Comparison of ENCODE assay signal across 26 cellular contexts in genomic region chr18:45463433-45463832, GRCh38.
DNase-seq lines count a peak whose midpoint lies in the region; ATAC-seq, FAIRE-seq and TF ChIP-seq lines count a peak whose summit lies in the region.
"Had no signal": no experiment of that assay in that cellular context is flagged by ENCODE, and none has a peak within 500 bp of the region (broad histone marks: within the 10 kb centered on the region; RNA-seq: fewer than 3 reads in every experiment).

No MANE protein-coding gene starts in this region.

- H3K27ac ChIP-seq in GM12878 (ENCODE audit: control insufficient read depth, insufficient read depth), result no peak overlapping the region
- no peak overlapping the region for H3K27ac ChIP-seq in trophoblast cell (ENCODE audit: low read depth, low read length)
- H3K27ac ChIP-seq: A549; BLaER1 treated with 17β-estradiol and CSF1 and Interleukin-3, amounts not matched to agents 10 nM and 100 nM; SJSA1 had no signal

- TF ChIP-seq POLR2A in GM12878 (IDR thresholded peaks at IDR 0.05; ENCODE audit: low read depth, low read length), result no peak

- H3K79me1 ChIP-seq in trophoblast cell (ENCODE audit: low read length), result no peaks in the 10 kb centered on the region

- H3K9ac ChIP-seq in GM12878 (ENCODE audit: control insufficient read depth, insufficient read depth, low read length) (no peak overlapping the region), trophoblast cell (ENCODE audit: low read length) (no peak overlapping the region)
- H3K9ac ChIP-seq: BLaER1 treated with 17β-estradiol and CSF1 and Interleukin-3, amounts not matched to agents 10 nM and 100 nM had no signal

- no TSS peak for BruUV-seq in GM12878 (replicated peaks; lab: Mats Ljungman, UMichigan)

- 40% methylated on average over 6 of the region's 6 CpGs for WGBS in GM12878 (ENCODE audit: insufficient coverage, insufficient replicate concordance, low lambda C conversion rate, missing lambda C conversion rate)
- WGBS in trophoblast cell (ENCODE audit: extremely low coverage, insufficient coverage, insufficient read length), result no CpG with 5 or more reads among the region's 6 CpGs

- FAIRE-seq in GM12878 (lab: Jason Lieb, UNC), result no peak
- FAIRE-seq: A549, D721Med, G401.6, GM12891 had no signal

- no peak overlapping the region for H3K4me2 ChIP-seq in GM12878 (ENCODE audit: control insufficient read depth, insufficient read depth)
- H3K4me2 ChIP-seq in trophoblast cell (ENCODE audit: low read length), result no peak overlapping the region
- H3K4me2 ChIP-seq: A549; BLaER1 treated with 17β-estradiol and CSF1 and Interleukin-3, amounts not matched to agents 10 nM and 100 nM; GM23338 had no signal

- H3K14ac ChIP-seq in trophoblast cell (ENCODE audit: low read length), result no peak overlapping the region

- no peak overlapping the region for H4K12ac ChIP-seq in trophoblast cell (ENCODE audit: low read depth, low read length)

- H4K91ac ChIP-seq in trophoblast cell (ENCODE audit: low read depth, low read length), result no peak overlapping the region

- CTCF ChIA-PET in GM12878 (lab: Yijun Ruan, JAX), result no interaction called here

- no peaks in the 10 kb centered on the region for H3K79me2 ChIP-seq in GM12878 (ENCODE audit: control insufficient read depth, insufficient read depth, low read length)
- H3K79me2 ChIP-seq in trophoblast cell (ENCODE audit: control insufficient read depth, insufficient read depth, low read length, poor library complexity), result no peaks in the 10 kb centered on the region

- H3K27me3 ChIP-seq in GM12878 (replicated peaks in 1 of 2; ENCODE audit: control insufficient read depth in 2 of 2, insufficient read depth in 2 of 2, low read length in 1 of 2) (no peaks in the 10 kb centered on the region), trophoblast cell (ENCODE audit: insufficient read depth, low read length) (no peaks in the 10 kb centered on the region)
- H3K27me3 ChIP-seq: BLaER1 treated with 17β-estradiol and CSF1 and Interleukin-3, amounts not matched to agents 10 nM and 100 nM; MG63; SJSA1 had no signal

- H3K4me3 Mint-ChIP-seq in stimulated activated naive CD8-positive, alpha-beta T cell treated with anti-CD3 and anti-CD28 coated beads, Interleukin-15, amount 100 ng/mL, for 72 hours, result no peak overlapping the region
- H3K4me3 Mint-ChIP-seq: CD4-positive, alpha-beta T cell; GM23338; H9 had no signal

- H3K4me3 ChIP-seq in GM12878 (no peak overlapping the region), trophoblast cell (ENCODE audit: low read depth, low read length) (no peak overlapping the region)
- H3K4me3 ChIP-seq: A549; BLaER1 treated with 17β-estradiol and CSF1 and Interleukin-3, amounts not matched to agents 10 nM and 100 nM; GM23338; MG63; SJSA1 had no signal

- RAD21 ChIA-PET in GM12878 (lab: Charles Lee; ENCODE audit: unreplicated experiment), result no interaction called here

- no peak overlapping the region for H2BK120ac ChIP-seq in trophoblast cell (ENCODE audit: insufficient read depth, low read length, poor library complexity)

- no peak overlapping the region for H4K8ac ChIP-seq in trophoblast cell (ENCODE audit: low read depth, low read length)

- H3K36me3 ChIP-seq in GM12878 (ENCODE audit: control insufficient read depth in 2 of 2, insufficient read depth in 2 of 2, low read length in 1 of 2), result no peaks in the 10 kb centered on the region
- H3K36me3 ChIP-seq in trophoblast cell (ENCODE audit: control insufficient read depth in 1 of 2, insufficient read depth in 2 of 2, low read length in 2 of 2), result no peaks in the 10 kb centered on the region
- H3K36me3 ChIP-seq: BLaER1 treated with 17β-estradiol and CSF1 and Interleukin-3, amounts not matched to agents 10 nM and 100 nM; MG63; SJSA1 had no signal

- H2BK5ac ChIP-seq in trophoblast cell (ENCODE audit: low read depth, low read length, poor library complexity), result no peak overlapping the region

- intact Hi-C loops in GM12878 (cut with micrococcal nuclease; ENCODE audit: unreplicated experiment), result no loop called here

- DNase-seq in GM12878 (ENCODE audit: low read depth, low spot score) (no peak), trophoblast cell (peak; percentile 52 to 58), DMS 273 (lab: John Stamatoyannopoulos, UW; ENCODE audit: unreplicated experiment) (no peak)
- DNase-seq in stimulated activated naive CD8-positive, alpha-beta T cell treated with anti-CD3 and anti-CD28 coated beads, Interleukin-15, amount 100 ng/mL, for 72 hours, result no peak
- DNase-seq: AML-193; CD4-positive, alpha-beta T cell; H9; IMR-90; KG1; MG63; NCI-H2029; NCI-H446 treated with DMSO at 0.1 percent for 48 hours; NCI-H69; NK-92 treated with Interleukin-12 subunit alpha and Interleukin-12 subunit beta, amount 100 ng/mL, for 24 hours; Right ventricle myocardium superior; RPMI8226 had no signal

- no peaks in the 10 kb centered on the region for H4K20me1 ChIP-seq in GM12878 (ENCODE audit: control insufficient read depth, insufficient read depth)
- H4K20me1 ChIP-seq: BLaER1 treated with 17β-estradiol and CSF1 and Interleukin-3, amounts not matched to agents 10 nM and 100 nM had no signal

- TF ChIP-seq RAD21 in GM12878 (IDR thresholded peaks at IDR 0.05; ENCODE audit: insufficient read depth, low read depth, low read length), result no peak

- H3K9me3 ChIP-seq in GM12878 (replicated peaks; ENCODE audit: control insufficient read depth, insufficient read depth, low read length) (no peaks in the 10 kb centered on the region; the same call in 2 of the 3 replicates), trophoblast cell (ENCODE audit: insufficient read depth, low read depth, low read length) (no peaks in the 10 kb centered on the region)
- H3K9me3 ChIP-seq: A549; BLaER1 treated with 17β-estradiol and CSF1 and Interleukin-3, amounts not matched to agents 10 nM and 100 nM; MG63; SJSA1 had no signal

- H3K27me3 Mint-ChIP-seq in stimulated activated naive CD8-positive, alpha-beta T cell treated with anti-CD3 and anti-CD28 coated beads, Interleukin-15, amount 100 ng/mL, for 72 hours, result peaks cover 16% of the 10 kb centered on the region

- no peak overlapping the region for H2BK12ac ChIP-seq in trophoblast cell (ENCODE audit: low read length)

- TF ChIP-seq CTCF in GM12878 (IDR thresholded peaks at IDR 0.05 in 2 of 3, conservative IDR thresholded peaks at IDR 0.05 in 1 of 3; ENCODE audit: control insufficient read depth in 2 of 3, extremely low read depth in 1 of 3, insufficient read depth in 1 of 3, low read depth in 3 of 3, low read length in 3 of 3), result no peak

- no peak overlapping the region for H3K27ac Mint-ChIP-seq in stimulated activated naive CD8-positive, alpha-beta T cell treated with anti-CD3 and anti-CD28 coated beads, Interleukin-15, amount 100 ng/mL, for 72 hours
- H3K27ac Mint-ChIP-seq: CD4-positive, alpha-beta T cell; GM23338; H9 had no signal

- no peaks in the 10 kb centered on the region for H3K9me3 Mint-ChIP-seq in stimulated activated naive CD8-positive, alpha-beta T cell treated with anti-CD3 and anti-CD28 coated beads, Interleukin-15, amount 100 ng/mL, for 72 hours
- H3K9me3 Mint-ChIP-seq: CD4-positive, alpha-beta T cell; GM23338; H9 had no signal

- H2AFZ ChIP-seq in GM12878 (ENCODE audit: control insufficient read depth, low read depth, low read length) (no peak overlapping the region), trophoblast cell (ENCODE audit: insufficient read depth, low read length, poor library complexity) (no peak overlapping the region)
- H2AFZ ChIP-seq: GM23338 had no signal

- no peaks in the 10 kb centered on the region for H3K4me1 Mint-ChIP-seq in stimulated activated naive CD8-positive, alpha-beta T cell treated with anti-CD3 and anti-CD28 coated beads, Interleukin-15, amount 100 ng/mL, for 72 hours

- H3K4me1 ChIP-seq in GM12878 (ENCODE audit: control insufficient read depth, insufficient read depth, low read length) (no peaks in the 10 kb centered on the region), trophoblast cell (ENCODE audit: control insufficient read depth in 1 of 2, insufficient read depth in 2 of 2, low read length in 2 of 2) (no peaks in the 10 kb centered on the region)
- H3K4me1 ChIP-seq: A549, SJSA1 had no signal

- no peak for TF ChIP-seq EP300 in GM12878 (IDR thresholded peaks at IDR 0.05; ENCODE audit: borderline replicate concordance in 1 of 2, control insufficient read depth in 1 of 2, low read depth in 2 of 2, low read length in 2 of 2)

- SMC1A ChIA-PET in GM12878 (lab: Charles Lee; ENCODE audit: uncharacterized antibody, unreplicated experiment), result interaction anchor here (0.8 kb wide), 1 partner anchor 9 kb away, joined by 3 read pairs; no protein-coding TSS in a partner anchor

- no peak overlapping the region for H3K23ac ChIP-seq in trophoblast cell (ENCODE audit: low read length)

- H3K18ac ChIP-seq in trophoblast cell (ENCODE audit: low read length), result no peak overlapping the region

- no peak overlapping the region for H3K4ac ChIP-seq in trophoblast cell (ENCODE audit: low read depth, low read length)

- in situ Hi-C loops in GM12878 (cut with MboI), result no loop called here

- H2AK5ac ChIP-seq in trophoblast cell (ENCODE audit: low read length), result no peak overlapping the region

- POLR2A ChIA-PET in GM12878 (lab: Charles Lee), result no interaction called here

- ATAC-seq in GM18511 (IDR thresholded peaks at IDR 0.05; ENCODE audit: unreplicated experiment) (peak; percentile 59), HG02981 (IDR thresholded peaks at IDR 0.05; ENCODE audit: unreplicated experiment) (peak; percentile 52), GM12878 (peak; percentile 69), HG03097 (IDR thresholded peaks at IDR 0.05; ENCODE audit: low FRiP score, unreplicated experiment) (no peak)
- no peak for ATAC-seq in stimulated activated naive CD8-positive, alpha-beta T cell treated with anti-CD3 and anti-CD28 coated beads, Interleukin-15, amount 100 ng/mL, for 72 hours
- ATAC-seq: A549, GM23338 had no signal

TF ChIP-seq in GM12878, 131 proteins besides CTCF, POLR2A, EP300 and RAD21 (continues in another document):
- TF ChIP-seq CREB1 (IDR thresholded peaks at IDR 0.05; ENCODE audit: low read depth) (no peak), ZNF274 (IDR thresholded peaks at IDR 0.05; ENCODE audit: insufficient read depth, insufficient read length) (no peak), MAX (IDR thresholded peaks at IDR 0.05; ENCODE audit: low read depth, low read length) (no peak), RAD51 (IDR thresholded peaks at IDR 0.05) (no peak), ZSCAN29 (IDR thresholded peaks at IDR 0.05) (no peak), SREBF2 (IDR thresholded peaks at IDR 0.05; ENCODE audit: low read length) (no peak), CHD4 (IDR thresholded peaks at IDR 0.05) (no peak), YY1 (IDR thresholded peaks at IDR 0.05; ENCODE audit: low read depth, low read length) (no peak), ATF3 (IDR thresholded peaks at IDR 0.05; ENCODE audit: borderline replicate concordance, extremely low read depth, low read depth, low read length) (no peak)

Comparison
In these comparisons a context has a peak if more than half of its experiments do, and no peak if none do; other contexts are left out.
1. ATAC-seq: peak in GM18511 (single experiment), HG02981 (single experiment) and GM12878 (single experiment); none in stimulated activated naive CD8-positive, alpha-beta T cell treated with anti-CD3 and anti-CD28 coated beads, Interleukin-15, amount 100 ng/mL, for 72 hours (single experiment) and HG03097 (single experiment).
2. DNase-seq: peak in trophoblast cell (2 of 2); none in GM12878 (single experiment), DMS 273 (single experiment) and stimulated activated naive CD8-positive, alpha-beta T cell treated with anti-CD3 and anti-CD28 coated beads, Interleukin-15, amount 100 ng/mL, for 72 hours (0 of 2).